8 cellular contexts compared by ENCODE assay signal in the genomic region with DNA sequence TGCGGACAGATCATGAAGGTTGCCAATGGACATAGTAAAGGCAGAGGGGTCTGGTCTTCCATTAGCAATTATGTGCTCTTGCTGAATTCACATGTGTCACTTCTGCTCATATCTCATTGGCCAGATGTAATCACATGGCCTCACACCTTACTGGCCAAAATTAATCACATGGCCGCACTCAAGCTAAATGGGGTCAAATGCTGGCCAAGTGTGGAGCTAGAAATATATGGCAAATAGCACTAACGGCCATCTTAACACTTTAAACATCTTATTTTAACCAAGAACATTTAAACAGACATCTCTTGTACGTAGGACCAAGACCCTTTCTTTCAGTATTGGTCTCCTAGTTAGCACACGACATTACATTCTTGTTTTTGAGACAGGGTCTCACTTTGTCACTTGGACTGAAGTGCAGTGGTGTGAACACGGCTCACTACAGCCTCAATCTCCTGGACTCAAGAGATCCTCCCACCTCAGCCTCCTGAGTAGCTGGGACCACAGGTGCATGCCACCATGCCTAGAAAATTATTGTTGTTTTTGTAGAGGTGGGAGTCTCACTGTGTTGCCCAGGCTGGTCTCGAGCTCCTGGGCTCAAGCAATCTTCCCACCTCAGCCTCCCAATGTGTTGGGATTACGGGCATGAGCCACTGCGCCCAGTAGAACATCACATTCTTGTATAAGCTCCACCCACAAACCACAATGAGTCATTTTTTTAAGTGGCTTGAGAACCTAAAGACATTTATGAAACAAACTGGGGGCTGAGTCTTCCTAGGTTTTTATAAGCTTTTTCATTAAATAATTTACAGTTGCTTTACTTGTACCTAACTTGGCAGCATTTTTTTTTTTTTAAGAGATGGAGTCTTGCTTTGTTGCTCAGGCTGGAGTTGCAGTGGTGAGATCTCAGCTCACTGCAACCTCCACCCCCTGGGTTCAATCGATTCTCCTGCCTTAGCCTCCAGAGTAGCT. TPM values are rescaled to one million over a fixed set of nuclear protein-coding genes. Genes with fewer than 3 reads are reported as not detected.
DNase-seq lines count a peak whose midpoint lies in the region; ATAC-seq and TF ChIP-seq lines count a peak whose summit lies in the region.
"Had no signal": no experiment of that assay in that cellular context is flagged by ENCODE, and none has a peak within 500 bp of the region (broad histone marks: within the 10 kb centered on the region; RNA-seq: fewer than 3 reads in every experiment).

No MANE protein-coding gene starts in this region.

- H3K36me3 ChIP-seq in osteoblast (ENCODE audit: insufficient read depth, low read length): no peaks in the 10 kb centered on the region

- H3K4me1 ChIP-seq in osteoblast (ENCODE audit: insufficient read depth, low read length): peaks cover 30% of the 10 kb centered on the region

- no peak for TF ChIP-seq CTCF in osteoblast (IDR thresholded peaks at IDR 0.05; ENCODE audit: extremely low read depth, low read depth, low read length)

- H4K20me1 ChIP-seq in osteoblast (ENCODE audit: insufficient read depth, low read length): peaks cover 23% of the 10 kb centered on the region

- no peak overlapping the region for H2AFZ ChIP-seq in osteoblast (ENCODE audit: low read length)

- DNase-seq in GM04503 (ENCODE audit: low read depth) (peak; percentile 64), NCI-H226 (peak; percentile 83), astrocyte of the hippocampus (ENCODE audit: low read depth, low spot score) (peak; percentile 89), osteoblast (ENCODE audit: insufficient read length, low spot score, missing footprints) (peak; percentile 96), DMS114 treated with DMSO at 0.1 percent for 48 hours (lab: John Stamatoyannopoulos, UW; ENCODE audit: unreplicated experiment) (no peak), DMS153 (lab: John Stamatoyannopoulos, UW) (no peak)
- DNase-seq: NCI-H1436 had no signal

- peak overlapping the region; percentile 2 for H3K27ac ChIP-seq in osteoblast (ENCODE audit: low read depth, low read length)

- H3K27me3 ChIP-seq in osteoblast (ENCODE audit: insufficient read depth, low read length): no peaks in the 10 kb centered on the region

- ATAC-seq in GM18858 (IDR thresholded peaks at IDR 0.05; ENCODE audit: unreplicated experiment): no peak

- H3K4me2 ChIP-seq in osteoblast (ENCODE audit: insufficient read depth, low read length): peak overlapping the region; percentile 17

- H3K79me2 ChIP-seq in osteoblast (ENCODE audit: insufficient read depth, low read length): peaks cover 24% of the 10 kb centered on the region

- no peak overlapping the region for H3K4me3 ChIP-seq in osteoblast (ENCODE audit: insufficient read depth, low read length)

- no peaks in the 10 kb centered on the region for H3K9me3 ChIP-seq in osteoblast (ENCODE audit: low read depth, low read length)

RNA-seq across cellular contexts. Expression of a gene that starts 2.9 kb away (rescaled TPM):
- total RNA-seq in osteoblast: 39.4 and 43.3 TPM in 2 replicates

RNA-seq across cellular contexts. Expression of a gene that starts 19.4 kb away (rescaled TPM):
- 42.1 and 43.8 TPM in 2 replicates for total RNA-seq in osteoblast

RNA-seq across cellular contexts. Expression of a gene that starts 29.1 kb away (rescaled TPM):
- 13.3 and 13.4 TPM in 2 replicates for total RNA-seq in osteoblast

RNA-seq across cellular contexts. Expression of a gene that starts 29.5 kb away (rescaled TPM):
- 21.4 and 26.5 TPM in 2 replicates for total RNA-seq in osteoblast

RNA-seq across cellular contexts. Expression of a gene that starts 29.9 kb away (rescaled TPM):
- total RNA-seq in osteoblast: 19.5 and 20.9 TPM in 2 replicates

Comparison
In these comparisons a context has a peak if more than half of its experiments do, and no peak if none do; other contexts are left out.
1. DNase-seq: peak in GM04503 (single experiment), NCI-H226 (single experiment), astrocyte of the hippocampus (single experiment) and osteoblast (single experiment); none in DMS114 treated with DMSO at 0.1 percent for 48 hours (single experiment) and DMS153 (single experiment).